In the genomic region with DNA sequence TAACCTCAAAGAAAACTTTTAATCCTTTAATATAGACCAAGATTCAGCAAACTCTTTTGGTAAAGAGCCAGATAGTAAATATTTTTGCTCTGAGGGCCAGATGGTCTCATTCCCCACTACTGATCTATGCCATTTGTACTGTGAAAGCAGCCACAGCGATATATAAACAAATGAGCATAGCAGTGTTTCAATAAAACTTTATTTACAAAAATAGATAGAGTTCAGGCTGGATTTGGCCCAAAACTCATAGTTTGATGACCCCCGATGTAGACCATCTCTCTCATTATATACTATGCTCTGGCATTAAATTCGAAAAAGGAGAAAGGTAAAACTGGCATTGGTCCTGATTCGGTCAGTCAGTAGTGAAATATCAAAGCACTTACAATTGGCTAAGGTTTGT, we compare ENCODE assay signal across 2 cellular contexts.
TF ChIP-seq lines count a peak whose summit lies in the region.

No MANE protein-coding gene starts in this region.

TF ChIP-seq in HepG2, 621 proteins besides CTCF, POLR2A, EP300 and RAD21:
- TF ChIP-seq, protein P1, sequence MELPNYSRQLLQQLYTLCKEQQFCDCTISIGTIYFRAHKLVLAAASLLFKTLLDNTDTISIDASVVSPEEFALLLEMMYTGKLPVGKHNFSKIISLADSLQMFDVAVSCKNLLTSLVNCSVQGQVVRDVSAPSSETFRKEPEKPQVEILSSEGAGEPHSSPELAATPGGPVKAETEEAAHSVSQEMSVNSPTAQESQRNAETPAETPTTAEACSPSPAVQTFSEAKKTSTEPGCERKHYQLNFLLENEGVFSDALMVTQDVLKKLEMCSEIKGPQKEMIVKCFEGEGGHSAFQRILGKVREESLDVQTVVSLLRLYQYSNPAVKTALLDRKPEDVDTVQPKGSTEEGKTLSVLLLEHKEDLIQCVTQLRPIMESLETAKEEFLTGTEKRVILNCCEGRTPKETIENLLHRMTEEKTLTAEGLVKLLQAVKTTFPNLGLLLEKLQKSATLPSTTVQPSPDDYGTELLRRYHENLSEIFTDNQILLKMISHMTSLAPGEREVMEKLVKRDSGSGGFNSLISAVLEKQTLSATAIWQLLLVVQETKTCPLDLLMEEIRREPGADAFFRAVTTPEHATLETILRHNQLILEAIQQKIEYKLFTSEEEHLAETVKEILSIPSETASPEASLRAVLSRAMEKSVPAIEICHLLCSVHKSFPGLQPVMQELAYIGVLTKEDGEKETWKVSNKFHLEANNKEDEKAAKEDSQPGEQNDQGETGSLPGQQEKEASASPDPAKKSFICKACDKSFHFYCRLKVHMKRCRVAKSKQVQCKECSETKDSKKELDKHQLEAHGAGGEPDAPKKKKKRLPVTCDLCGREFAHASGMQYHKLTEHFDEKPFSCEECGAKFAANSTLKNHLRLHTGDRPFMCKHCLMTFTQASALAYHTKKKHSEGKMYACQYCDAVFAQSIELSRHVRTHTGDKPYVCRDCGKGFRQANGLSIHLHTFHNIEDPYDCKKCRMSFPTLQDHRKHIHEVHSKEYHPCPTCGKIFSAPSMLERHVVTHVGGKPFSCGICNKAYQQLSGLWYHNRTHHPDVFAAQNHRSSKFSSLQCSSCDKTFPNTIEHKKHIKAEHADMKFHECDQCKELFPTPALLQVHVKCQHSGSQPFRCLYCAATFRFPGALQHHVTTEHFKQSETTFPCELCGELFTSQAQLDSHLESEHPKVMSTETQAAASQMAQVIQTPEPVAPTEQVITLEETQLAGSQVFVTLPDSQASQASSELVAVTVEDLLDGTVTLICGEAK (IDR thresholded peaks at IDR 0.05) = peak; percentile 31; the same call in 1 of the 2 replicates
- TF ChIP-seq, protein P1 (CRISPR knock-in tag; IDR thresholded peaks at IDR 0.05) = peak; percentile 68; the same call in 1 of the 2 replicates
- no peak for TF ChIP-seq ZNF253 (CRISPR knock-in tag; IDR thresholded peaks at IDR 0.05; ENCODE audit: borderline replicate concordance)

TF ChIP-seq in neural cell, 6 proteins besides CTCF, POLR2A, EP300 and RAD21 (continued from another document):
- TF ChIP-seq, protein P2, sequence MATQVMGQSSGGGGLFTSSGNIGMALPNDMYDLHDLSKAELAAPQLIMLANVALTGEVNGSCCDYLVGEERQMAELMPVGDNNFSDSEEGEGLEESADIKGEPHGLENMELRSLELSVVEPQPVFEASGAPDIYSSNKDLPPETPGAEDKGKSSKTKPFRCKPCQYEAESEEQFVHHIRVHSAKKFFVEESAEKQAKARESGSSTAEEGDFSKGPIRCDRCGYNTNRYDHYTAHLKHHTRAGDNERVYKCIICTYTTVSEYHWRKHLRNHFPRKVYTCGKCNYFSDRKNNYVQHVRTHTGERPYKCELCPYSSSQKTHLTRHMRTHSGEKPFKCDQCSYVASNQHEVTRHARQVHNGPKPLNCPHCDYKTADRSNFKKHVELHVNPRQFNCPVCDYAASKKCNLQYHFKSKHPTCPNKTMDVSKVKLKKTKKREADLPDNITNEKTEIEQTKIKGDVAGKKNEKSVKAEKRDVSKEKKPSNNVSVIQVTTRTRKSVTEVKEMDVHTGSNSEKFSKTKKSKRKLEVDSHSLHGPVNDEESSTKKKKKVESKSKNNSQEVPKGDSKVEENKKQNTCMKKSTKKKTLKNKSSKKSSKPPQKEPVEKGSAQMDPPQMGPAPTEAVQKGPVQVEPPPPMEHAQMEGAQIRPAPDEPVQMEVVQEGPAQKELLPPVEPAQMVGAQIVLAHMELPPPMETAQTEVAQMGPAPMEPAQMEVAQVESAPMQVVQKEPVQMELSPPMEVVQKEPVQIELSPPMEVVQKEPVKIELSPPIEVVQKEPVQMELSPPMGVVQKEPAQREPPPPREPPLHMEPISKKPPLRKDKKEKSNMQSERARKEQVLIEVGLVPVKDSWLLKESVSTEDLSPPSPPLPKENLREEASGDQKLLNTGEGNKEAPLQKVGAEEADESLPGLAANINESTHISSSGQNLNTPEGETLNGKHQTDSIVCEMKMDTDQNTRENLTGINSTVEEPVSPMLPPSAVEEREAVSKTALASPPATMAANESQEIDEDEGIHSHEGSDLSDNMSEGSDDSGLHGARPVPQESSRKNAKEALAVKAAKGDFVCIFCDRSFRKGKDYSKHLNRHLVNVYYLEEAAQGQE (IDR thresholded peaks at IDR 0.05; ENCODE audit: borderline replicate concordance) = no peak
